20 cellular contexts compared by ENCODE assay signal in the genomic region with DNA sequence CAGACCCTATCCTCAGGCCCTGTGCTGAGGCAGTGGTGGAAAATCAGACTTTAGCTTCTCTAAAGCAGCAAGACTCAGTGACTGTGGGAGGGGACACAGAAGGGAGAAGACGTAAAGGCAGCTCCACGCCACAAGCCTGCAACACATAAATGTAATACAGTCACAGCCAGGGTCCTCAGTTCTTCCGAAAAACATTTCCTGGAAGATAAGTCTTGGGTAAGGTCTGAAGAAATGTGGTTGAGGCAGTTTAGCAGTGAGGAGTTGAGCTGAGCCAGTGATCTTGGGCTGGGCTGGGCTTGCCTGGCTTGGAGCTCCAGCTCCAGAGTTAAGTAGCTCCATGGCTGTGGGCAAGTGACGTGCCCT.
DNase-seq lines count a peak whose midpoint lies in the region; ATAC-seq and TF ChIP-seq lines count a peak whose summit lies in the region.
"Had no signal": no experiment of that assay in that cellular context is flagged by ENCODE, and none has a peak within 500 bp of the region (broad histone marks: within the 10 kb centered on the region; RNA-seq: fewer than 3 reads in every experiment).

No MANE protein-coding gene starts in this region.

- H3K9me3 ChIP-seq in HEK293 (ENCODE audit: control insufficient read depth, insufficient read depth, low read depth, low read length): no peaks in the 10 kb centered on the region
- H3K9me3 ChIP-seq: lower lobe of right lung had no signal

- no peaks in the 10 kb centered on the region for H3K36me3 ChIP-seq in HEK293 (ENCODE audit: control insufficient read depth in 2 of 2, insufficient read depth in 1 of 2, low read length in 2 of 2)
- H3K36me3 ChIP-seq: lower lobe of right lung had no signal

- DNase-seq in NCI-H82 (lab: John Stamatoyannopoulos, UW): peak; percentile 49
- no peak for DNase-seq in NCI-H82 treated with DMSO at 0.1 percent for 48 hours (lab: John Stamatoyannopoulos, UW; ENCODE audit: unreplicated experiment)
- no peak for DNase-seq in activated T-helper 1 cell treated with anti-CD3 and anti-CD28 coated beads, Interleukin-12 subunit alpha, Interleukin-12 subunit beta, Interleukin-2, Interleukin-4 antibody, amounts not matched to agents 30 ng/mL and 10 ng/mL and 1 ng/mL, durations not matched to agents 14 hours and 24 hours and 36 hours (ENCODE audit: low spot score)
- peak; percentile 55 for DNase-seq in mesenteric fat pad (ENCODE audit: low spot score)
- DNase-seq in NCI-H774 (lab: John Stamatoyannopoulos, UW): no peak
- DNase-seq: amniotic stem cell, DMS53, HFFc6, KG1, lower lobe of right lung, NCI-H1694, NCI-H2171, NCI-H526 treated with DMSO at 0.1 percent for 48 hours, SHP77 treated with DMSO at 0.1 percent for 48 hours, T-cell had no signal

- peaks cover under 1% of the 10 kb centered on the region for H3K9me3 Mint-ChIP-seq in activated T-helper 1 cell treated with anti-CD3 and anti-CD28 coated beads, Interleukin-12 subunit alpha, Interleukin-12 subunit beta, Interleukin-2, Interleukin-4 antibody, amounts not matched to agents 30 ng/mL and 10 ng/mL and 1 ng/mL, durations not matched to agents 14 hours and 24 hours and 36 hours
- H3K9me3 Mint-ChIP-seq: HFFc6, T-cell had no signal

- POLR2A ChIA-PET in HEK293 (lab: Yijun Ruan, JAX): interaction anchor here (0.6 kb wide), 1 partner anchor 15 kb away, joined by 3 read pairs; no protein-coding TSS in a partner anchor

- intact Hi-C loops in activated T-helper 1 cell treated with anti-CD3 and anti-CD28 coated beads, Interleukin-12 subunit alpha, Interleukin-12 subunit beta, Interleukin-2, Interleukin-4 antibody, amounts not matched to agents 30 ng/mL and 10 ng/mL and 1 ng/mL, durations not matched to agents 14 hours and 24 hours and 36 hours (cut with micrococcal nuclease): loop anchor here (2.0 kb wide), 1 partner anchor 55 kb away; no protein-coding TSS in a partner anchor

- H3K4me3 Mint-ChIP-seq in activated T-helper 1 cell treated with anti-CD3 and anti-CD28 coated beads, Interleukin-12 subunit alpha, Interleukin-12 subunit beta, Interleukin-2, Interleukin-4 antibody, amounts not matched to agents 30 ng/mL and 10 ng/mL and 1 ng/mL, durations not matched to agents 14 hours and 24 hours and 36 hours: no peak overlapping the region
- H3K4me3 Mint-ChIP-seq: HFFc6, T-cell had no signal

- peaks cover 2% of the 10 kb centered on the region for H3K27me3 Mint-ChIP-seq in activated T-helper 1 cell treated with anti-CD3 and anti-CD28 coated beads, Interleukin-12 subunit alpha, Interleukin-12 subunit beta, Interleukin-2, Interleukin-4 antibody, amounts not matched to agents 30 ng/mL and 10 ng/mL and 1 ng/mL, durations not matched to agents 14 hours and 24 hours and 36 hours (ENCODE audit: insufficient read depth)

- peaks cover 67% of the 10 kb centered on the region for H3K4me1 Mint-ChIP-seq in activated T-helper 1 cell treated with anti-CD3 and anti-CD28 coated beads, Interleukin-12 subunit alpha, Interleukin-12 subunit beta, Interleukin-2, Interleukin-4 antibody, amounts not matched to agents 30 ng/mL and 10 ng/mL and 1 ng/mL, durations not matched to agents 14 hours and 24 hours and 36 hours (ENCODE audit: low read depth)

- no peak overlapping the region for H3K27ac ChIP-seq in HEK293 (ENCODE audit: extremely low read depth, low read depth, low read length)
- H3K27ac ChIP-seq: 22Rv1, coronary artery, lower lobe of right lung had no signal

- no peaks in the 10 kb centered on the region for H3K36me3 Mint-ChIP-seq in activated T-helper 1 cell treated with anti-CD3 and anti-CD28 coated beads, Interleukin-12 subunit alpha, Interleukin-12 subunit beta, Interleukin-2, Interleukin-4 antibody, amounts not matched to agents 30 ng/mL and 10 ng/mL and 1 ng/mL, durations not matched to agents 14 hours and 24 hours and 36 hours (ENCODE audit: low read depth)
- H3K36me3 Mint-ChIP-seq: T-cell had no signal

- no peak overlapping the region for H3K4me3 ChIP-seq in HEK293 (ENCODE audit: low read depth, low read length)
- H3K4me3 ChIP-seq: coronary artery, lower lobe of right lung had no signal

- CTCF ChIA-PET in HEK293 (lab: Yijun Ruan, JAX): interaction anchor here (0.7 to 1.0 kb wide), 2 partner anchors 24 to 208 kb away, joined by 3 to 6 read pairs; no protein-coding TSS in a partner anchor

- no peak for ATAC-seq in GM21737 (IDR thresholded peaks at IDR 0.05; ENCODE audit: unreplicated experiment)
- ATAC-seq in GM21390 (IDR thresholded peaks at IDR 0.05; ENCODE audit: unreplicated experiment): no peak
- ATAC-seq: lower lobe of right lung, T-cell had no signal

- peak overlapping the region; percentile 82 for H3K27ac Mint-ChIP-seq in activated T-helper 1 cell treated with anti-CD3 and anti-CD28 coated beads, Interleukin-12 subunit alpha, Interleukin-12 subunit beta, Interleukin-2, Interleukin-4 antibody, amounts not matched to agents 30 ng/mL and 10 ng/mL and 1 ng/mL, durations not matched to agents 14 hours and 24 hours and 36 hours
- H3K27ac Mint-ChIP-seq: HFFc6, T-cell had no signal

- TF ChIP-seq CTCF in HEK293 (tag by site-specific recombination; IDR thresholded peaks at IDR 0.05): no peak

- no peaks in the 10 kb centered on the region for H3K4me1 ChIP-seq in HEK293 (ENCODE audit: control insufficient read depth, insufficient read depth, low read length)

TF ChIP-seq in HEK293, 187 proteins besides CTCF, POLR2A, EP300 and RAD21:
- TF ChIP-seq ZIC2 (tag by site-specific recombination; IDR thresholded peaks at IDR 0.05) (0 out of 2 replicates have a peak, but pooled peaks have one; percentile 3), TRIM28 (IDR thresholded peaks at IDR 0.05; ENCODE audit: borderline replicate concordance, low read length) (no peak)

Comparison
In these comparisons a context has a peak if more than half of its experiments do, and no peak if none do; other contexts are left out.
1. DNase-seq: peak in NCI-H82 (single experiment) and mesenteric fat pad (single experiment); none in NCI-H82 treated with DMSO at 0.1 percent for 48 hours (single experiment), activated T-helper 1 cell treated with anti-CD3 and anti-CD28 coated beads, Interleukin-12 subunit alpha, Interleukin-12 subunit beta, Interleukin-2, Interleukin-4 antibody, amounts not matched to agents 30 ng/mL and 10 ng/mL and 1 ng/mL, durations not matched to agents 14 hours and 24 hours and 36 hours (single experiment) and NCI-H774 (single experiment).